Comparison of ENCODE assay signal across 12 cellular contexts in genomic region chr7:33671521-33672262, GRCh38.
A peak's percentile ranks its signal among the peaks of the same experiment; 100 is the strongest.
DNase-seq lines count a peak whose midpoint lies in the region; ATAC-seq and TF ChIP-seq lines count a peak whose summit lies in the region.
"Had no signal": no experiment of that assay in that cellular context is flagged by ENCODE, and none has a peak within 500 bp of the region (broad histone marks: within the 10 kb centered on the region; RNA-seq: fewer than 3 reads in every experiment).

No MANE protein-coding gene starts in this region.

- H3K4me3 ChIP-seq in Loucy (ENCODE audit: low read length, poor library complexity, severe bottlenecking), result peak overlapping the region; percentile 14

- peaks cover 30% of the 10 kb centered on the region for H3K4me1 ChIP-seq in Loucy (ENCODE audit: insufficient read depth, low read length, poor library complexity, severe bottlenecking)

- DNase-seq in foreskin melanocyte (peak; percentile 24), NCI-H2196 treated with DMSO at 0.1 percent for 48 hours (lab: John Stamatoyannopoulos, UW; ENCODE audit: unreplicated experiment) (no peak), NCI-H1694 treated with DMSO at 0.1 percent for 48 hours (lab: John Stamatoyannopoulos, UW) (no peak), NCI-H524 (lab: John Stamatoyannopoulos, UW) (no peak), NCI-H82 treated with DMSO at 0.1 percent for 48 hours (lab: John Stamatoyannopoulos, UW; ENCODE audit: unreplicated experiment) (no peak)
- DNase-seq: activated CD4-positive, alpha-beta T cell treated with anti-CD3 and anti-CD28 coated beads, Interleukin-2, amount 50 U/mL, for 4 hours; naive thymus-derived CD4-positive, alpha-beta T cell; NK-92 treated with Interleukin-12 subunit alpha and Interleukin-12 subunit beta, amount 100 ng/mL, for 24 hours; stimulated activated CD4-positive, alpha-beta T cell treated with anti-CD3 and anti-CD28 coated beads, Interleukin-4, amount 100 ng/mL, for 4 hours had no signal

- peak overlapping the region; percentile 49 for H3K4me2 ChIP-seq in Loucy (ENCODE audit: low read depth, low read length, poor library complexity, severe bottlenecking)

- ATAC-seq in GM18499 (IDR thresholded peaks at IDR 0.05; ENCODE audit: insufficient read depth, unreplicated experiment) (peak; percentile 66), GM21737 (IDR thresholded peaks at IDR 0.05; ENCODE audit: unreplicated experiment) (peak; percentile 81)
- ATAC-seq: naive thymus-derived CD4-positive, alpha-beta T cell had no signal

- H3K9ac ChIP-seq in Loucy (ENCODE audit: low read depth, low read length, poor library complexity, severe bottlenecking), result peak overlapping the region; percentile 47

- no peaks in the 10 kb centered on the region for H3F3A ChIP-seq in Loucy (ENCODE audit: low read depth)

- H3K9me2 ChIP-seq in Loucy (replicated peaks; ENCODE audit: low read depth, low read length), result no peaks in the 10 kb centered on the region

- TF ChIP-seq CTCF in Loucy (conservative IDR thresholded peaks at IDR 0.05; ENCODE audit: low read length), result no peak

- H2AFZ ChIP-seq in Loucy (ENCODE audit: low read length), result peak overlapping the region; percentile 68

- H4K20me1 ChIP-seq in Loucy (ENCODE audit: insufficient read depth, low read length, poor library complexity, severe bottlenecking), result no peaks in the 10 kb centered on the region

- H3K36me3 ChIP-seq in Loucy (ENCODE audit: insufficient read depth, low read length), result no peaks in the 10 kb centered on the region

- H3K79me2 ChIP-seq in Loucy (ENCODE audit: insufficient read depth, low read length), result no peaks in the 10 kb centered on the region

- no peaks in the 10 kb centered on the region for H3K27me3 ChIP-seq in Loucy (ENCODE audit: insufficient read depth, low read length, poor library complexity, severe bottlenecking)

- H3K9me3 ChIP-seq in Loucy (ENCODE audit: insufficient read depth, low read depth, low read length), result no peaks in the 10 kb centered on the region
